ENCODE assay signal across 8 cellular contexts in genomic region chr12:125203145-125203765, GRCh38. TPM values are rescaled to one million over a fixed set of nuclear protein-coding genes. Genes with fewer than 3 reads are reported as not detected.
DNase-seq lines count a peak whose midpoint lies in the region; ATAC-seq and TF ChIP-seq lines count a peak whose summit lies in the region.

No MANE protein-coding gene starts in this region.

- H3K4me3 ChIP-seq in choroid plexus epithelial cell (ENCODE audit: low read depth, low read length) (no peak overlapping the region), testis (no peak overlapping the region)
- no peak overlapping the region for H3K4me3 ChIP-seq in CD8-positive, alpha-beta T cell (ENCODE audit: low read depth, low read length)

- H3K27me3 ChIP-seq in testis, result no peaks in the 10 kb centered on the region
- H3K27me3 ChIP-seq in CD8-positive, alpha-beta T cell (ENCODE audit: insufficient read depth, low read length), result no peaks in the 10 kb centered on the region

- no peaks in the 10 kb centered on the region for H3K4me1 ChIP-seq in testis
- H3K4me1 ChIP-seq in CD8-positive, alpha-beta T cell (ENCODE audit: insufficient read depth, low read length), result no peaks in the 10 kb centered on the region

- no peaks in the 10 kb centered on the region for H3K9me3 Mint-ChIP-seq in activated CD8-positive, alpha-beta T cell treated with anti-CD3 and anti-CD28 coated beads for 36 hours
- H3K9me3 Mint-ChIP-seq in activated CD8-positive, alpha-beta T cell treated with anti-CD3 and anti-CD28 coated beads, Interleukin-2, amount 10 ng/mL, durations not matched to agents 7 days and 5 days (ENCODE audit: insufficient read depth), result no peaks in the 10 kb centered on the region
- no peaks in the 10 kb centered on the region for H3K9me3 Mint-ChIP-seq in CD8-positive, alpha-beta T cell
- H3K9me3 Mint-ChIP-seq in activated T-helper 2 cell treated with anti-CD3 and anti-CD28 coated beads, Interferon-gamma antibody, Interleukin-2, Interleukin-4, amounts not matched to agents 10 μg/mL and 5 μg/mL and 100 μg/mL, durations not matched to agents 14 hours and 24 hours and 36 hours, result no peaks in the 10 kb centered on the region

- peaks cover 18% of the 10 kb centered on the region for H3K27me3 Mint-ChIP-seq in activated CD8-positive, alpha-beta T cell treated with anti-CD3 and anti-CD28 coated beads for 36 hours
- H3K27me3 Mint-ChIP-seq in activated CD8-positive, alpha-beta T cell treated with anti-CD3 and anti-CD28 coated beads, Interleukin-2, amount 10 ng/mL, durations not matched to agents 7 days and 5 days (ENCODE audit: low read depth), result peaks cover 4% of the 10 kb centered on the region
- peaks cover 23% of the 10 kb centered on the region for H3K27me3 Mint-ChIP-seq in CD8-positive, alpha-beta T cell (ENCODE audit: low read depth)
- peaks cover 11% of the 10 kb centered on the region for H3K27me3 Mint-ChIP-seq in activated T-helper 2 cell treated with anti-CD3 and anti-CD28 coated beads, Interferon-gamma antibody, Interleukin-2, Interleukin-4, amounts not matched to agents 10 μg/mL and 5 μg/mL and 100 μg/mL, durations not matched to agents 14 hours and 24 hours and 36 hours (ENCODE audit: low read depth)

- CTCF ChIA-PET in activated CD8-positive, alpha-beta T cell treated with anti-CD3 and anti-CD28 coated beads for 36 hours (lab: Charles Lee), result interaction anchor here (1.2 to 2.3 kb wide), 5 partner anchors 8 to 19 kb away, joined by 3 to 13 read pairs (median 4); no protein-coding TSS in a partner anchor
- CTCF ChIA-PET in activated CD8-positive, alpha-beta T cell treated with anti-CD3 and anti-CD28 coated beads, Interleukin-2, amount 10 ng/mL, durations not matched to agents 7 days and 5 days (lab: Charles Lee), result interaction anchor here (1.1 to 2.3 kb wide), 5 partner anchors 10 to 996 kb away, joined by 3 to 11 read pairs (median 3); no protein-coding TSS in a partner anchor
- CTCF ChIA-PET in CD8-positive, alpha-beta T cell (lab: Charles Lee), result no interaction called here

- H3K4me3 Mint-ChIP-seq in activated CD8-positive, alpha-beta T cell treated with anti-CD3 and anti-CD28 coated beads for 36 hours, result no peak overlapping the region
- no peak overlapping the region for H3K4me3 Mint-ChIP-seq in activated CD8-positive, alpha-beta T cell treated with anti-CD3 and anti-CD28 coated beads, Interleukin-2, amount 10 ng/mL, durations not matched to agents 7 days and 5 days
- H3K4me3 Mint-ChIP-seq in CD8-positive, alpha-beta T cell, result no peak overlapping the region
- H3K4me3 Mint-ChIP-seq in activated T-helper 2 cell treated with anti-CD3 and anti-CD28 coated beads, Interferon-gamma antibody, Interleukin-2, Interleukin-4, amounts not matched to agents 10 μg/mL and 5 μg/mL and 100 μg/mL, durations not matched to agents 14 hours and 24 hours and 36 hours (ENCODE audit: low read depth), result no peak overlapping the region

- H3K27ac ChIP-seq in testis, result no peak overlapping the region
- no peak overlapping the region for H3K27ac ChIP-seq in CD8-positive, alpha-beta T cell (ENCODE audit: low read depth, low read length)

- no peak for TF ChIP-seq POLR2A in testis (IDR thresholded peaks at IDR 0.05)

- intact Hi-C loops in activated CD8-positive, alpha-beta T cell treated with anti-CD3 and anti-CD28 coated beads for 36 hours (cut with micrococcal nuclease), result no loop called here
- intact Hi-C loops in testis (cut with DNase I; ENCODE audit: low total_unique reads), result no loop called here
- intact Hi-C loops in CD8-positive, alpha-beta T cell (cut with DNase I, micrococcal nuclease), result no loop called here
- intact Hi-C loops in activated T-helper 2 cell treated with anti-CD3 and anti-CD28 coated beads, Interferon-gamma antibody, Interleukin-2, Interleukin-4, amounts not matched to agents 10 μg/mL and 5 μg/mL and 100 μg/mL, durations not matched to agents 14 hours and 24 hours and 36 hours (cut with micrococcal nuclease), result no loop called here

- H3K27ac Mint-ChIP-seq in activated CD8-positive, alpha-beta T cell treated with anti-CD3 and anti-CD28 coated beads for 36 hours, result no peak overlapping the region
- H3K27ac Mint-ChIP-seq in activated CD8-positive, alpha-beta T cell treated with anti-CD3 and anti-CD28 coated beads, Interleukin-2, amount 10 ng/mL, durations not matched to agents 7 days and 5 days, result no peak overlapping the region
- H3K27ac Mint-ChIP-seq in CD8-positive, alpha-beta T cell, result no peak overlapping the region
- no peak overlapping the region for H3K27ac Mint-ChIP-seq in activated T-helper 2 cell treated with anti-CD3 and anti-CD28 coated beads, Interferon-gamma antibody, Interleukin-2, Interleukin-4, amounts not matched to agents 10 μg/mL and 5 μg/mL and 100 μg/mL, durations not matched to agents 14 hours and 24 hours and 36 hours

- POLR2A ChIA-PET in activated CD8-positive, alpha-beta T cell treated with anti-CD3 and anti-CD28 coated beads for 36 hours (lab: Charles Lee), result no interaction called here
- POLR2A ChIA-PET in activated CD8-positive, alpha-beta T cell treated with anti-CD3 and anti-CD28 coated beads, Interleukin-2, amount 10 ng/mL, durations not matched to agents 7 days and 5 days (lab: Charles Lee), result no interaction called here
- POLR2A ChIA-PET in CD8-positive, alpha-beta T cell (lab: Charles Lee), result no interaction called here

- WGBS in testis, 2 donors, result 33 to 42% methylated on average over 1 of the region's 1 CpG

- no peaks in the 10 kb centered on the region for H3K9me3 ChIP-seq in testis
- H3K9me3 ChIP-seq in CD8-positive, alpha-beta T cell (ENCODE audit: low read length), result no peaks in the 10 kb centered on the region

- ATAC-seq in activated CD8-positive, alpha-beta T cell treated with anti-CD3 and anti-CD28 coated beads for 36 hours, result peak; percentile 27
- no peak for ATAC-seq in activated CD8-positive, alpha-beta T cell treated with anti-CD3 and anti-CD28 coated beads, Interleukin-2, amount 10 ng/mL, durations not matched to agents 7 days and 5 days
- ATAC-seq in CD8-positive, alpha-beta T cell, result no peak

- TF ChIP-seq CTCF in activated CD8-positive, alpha-beta T cell treated with anti-CD3 and anti-CD28 coated beads for 36 hours (IDR thresholded peaks at IDR 0.05), result peak; percentile 43
- TF ChIP-seq CTCF in choroid plexus epithelial cell (conservative IDR thresholded peaks at IDR 0.05; ENCODE audit: low read depth, low read length) (peak; percentile 71), testis (IDR thresholded peaks at IDR 0.05) (peak in 2 of 3 experiments; percentile 22 to 39)
- no peak for TF ChIP-seq CTCF in CD8-positive, alpha-beta T cell (IDR thresholded peaks at IDR 0.05)

- no peak for DNase-seq in activated CD8-positive, alpha-beta T cell treated with anti-CD3 and anti-CD28 coated beads for 36 hours
- DNase-seq in activated CD8-positive, alpha-beta T cell treated with anti-CD3 and anti-CD28 coated beads, Interleukin-2, amount 10 ng/mL, durations not matched to agents 7 days and 5 days, result no peak
- DNase-seq in LoVo (ENCODE audit: low spot score) (peak; percentile 26), choroid plexus epithelial cell (ENCODE audit: low read depth) (peak; percentile 40), testis (no peak), EL (no peak)
- DNase-seq in CD8-positive, alpha-beta T cell, result no peak
- DNase-seq in activated T-helper 2 cell treated with anti-CD3 and anti-CD28 coated beads, Interferon-gamma antibody, Interleukin-2, Interleukin-4, amounts not matched to agents 10 μg/mL and 5 μg/mL and 100 μg/mL, durations not matched to agents 14 hours and 24 hours and 36 hours (ENCODE audit: low spot score), result no peak

- no peaks in the 10 kb centered on the region for H3K36me3 Mint-ChIP-seq in activated CD8-positive, alpha-beta T cell treated with anti-CD3 and anti-CD28 coated beads for 36 hours (ENCODE audit: low read depth)
- no peaks in the 10 kb centered on the region for H3K36me3 Mint-ChIP-seq in activated CD8-positive, alpha-beta T cell treated with anti-CD3 and anti-CD28 coated beads, Interleukin-2, amount 10 ng/mL, durations not matched to agents 7 days and 5 days (ENCODE audit: low read depth)
- H3K36me3 Mint-ChIP-seq in CD8-positive, alpha-beta T cell, result no peaks in the 10 kb centered on the region
- no peaks in the 10 kb centered on the region for H3K36me3 Mint-ChIP-seq in activated T-helper 2 cell treated with anti-CD3 and anti-CD28 coated beads, Interferon-gamma antibody, Interleukin-2, Interleukin-4, amounts not matched to agents 10 μg/mL and 5 μg/mL and 100 μg/mL, durations not matched to agents 14 hours and 24 hours and 36 hours (ENCODE audit: low read depth)

- no peaks in the 10 kb centered on the region for H3K36me3 ChIP-seq in testis (ENCODE audit: low read depth, missing control alignments)
- no peaks in the 10 kb centered on the region for H3K36me3 ChIP-seq in CD8-positive, alpha-beta T cell (ENCODE audit: insufficient read depth, low read length)

- H3K4me1 Mint-ChIP-seq in activated CD8-positive, alpha-beta T cell treated with anti-CD3 and anti-CD28 coated beads for 36 hours (ENCODE audit: low read depth), result no peaks in the 10 kb centered on the region
- H3K4me1 Mint-ChIP-seq in activated CD8-positive, alpha-beta T cell treated with anti-CD3 and anti-CD28 coated beads, Interleukin-2, amount 10 ng/mL, durations not matched to agents 7 days and 5 days (ENCODE audit: low read depth), result no peaks in the 10 kb centered on the region
- no peaks in the 10 kb centered on the region for H3K4me1 Mint-ChIP-seq in CD8-positive, alpha-beta T cell (ENCODE audit: low read depth)
- H3K4me1 Mint-ChIP-seq in activated T-helper 2 cell treated with anti-CD3 and anti-CD28 coated beads, Interferon-gamma antibody, Interleukin-2, Interleukin-4, amounts not matched to agents 10 μg/mL and 5 μg/mL and 100 μg/mL, durations not matched to agents 14 hours and 24 hours and 36 hours (ENCODE audit: low read depth), result no peaks in the 10 kb centered on the region

RNA-seq across cellular contexts. Expression of gene TMEM132B, which starts 17.1 kb away (rescaled TPM):
- total RNA-seq in activated CD8-positive, alpha-beta T cell treated with anti-CD3 and anti-CD28 coated beads for 36 hours, result not detected
- total RNA-seq in activated CD8-positive, alpha-beta T cell treated with anti-CD3 and anti-CD28 coated beads, Interleukin-2, amount 10 ng/mL, durations not matched to agents 7 days and 5 days, result not detected
- 1 to 10 TPM; 4.7 to 7.3 TPM for total RNA-seq in testis
- 11.9 TPM for polyA plus RNA-seq in testis (ENCODE audit: insufficient read depth, low read depth, low replicate concordance)
- not detected for total RNA-seq in CD8-positive, alpha-beta T cell
- total RNA-seq in activated T-helper 2 cell treated with anti-CD3 and anti-CD28 coated beads, Interferon-gamma antibody, Interleukin-2, Interleukin-4, amounts not matched to agents 10 μg/mL and 5 μg/mL and 100 μg/mL, durations not matched to agents 14 hours and 24 hours and 36 hours, result not detected in 2 replicates

Comparison
In these comparisons a context has a peak if more than half of its experiments do, and no peak if none do; other contexts are left out.
1. DNase-seq: peak in LoVo (single experiment) and choroid plexus epithelial cell (single experiment); none in activated CD8-positive, alpha-beta T cell treated with anti-CD3 and anti-CD28 coated beads for 36 hours (single experiment), activated CD8-positive, alpha-beta T cell treated with anti-CD3 and anti-CD28 coated beads, Interleukin-2, amount 10 ng/mL, durations not matched to agents 7 days and 5 days (single experiment), testis (single experiment), EL (single experiment), CD8-positive, alpha-beta T cell (0 of 7) and activated T-helper 2 cell treated with anti-CD3 and anti-CD28 coated beads, Interferon-gamma antibody, Interleukin-2, Interleukin-4, amounts not matched to agents 10 μg/mL and 5 μg/mL and 100 μg/mL, durations not matched to agents 14 hours and 24 hours and 36 hours (single experiment).